In genomic region chr2:16346671-16347070, GRCh38 we compare ENCODE assay signal across 9 cellular contexts.
"Had no signal": no experiment of that assay in that cellular context is flagged by ENCODE, and none has a peak within 500 bp of the region (broad histone marks: within the 10 kb centered on the region; RNA-seq: fewer than 3 reads in every experiment).

No MANE protein-coding gene starts in this region.

- H3K27ac ChIP-seq: GM23248 had no signal

- H3K4me1 ChIP-seq: HAP-1 had no signal

- DNase-seq: GM23248, GOT3, H7, H9, HCEC 1CT, HFFc6 had no signal

- H3K4me3 Mint-ChIP-seq: GM23338, H9, HFFc6 had no signal

- ATAC-seq: GM23338, HCT116 had no signal

- H3K27ac Mint-ChIP-seq: GM23338, H9, HFFc6 had no signal

- H3K9ac ChIP-seq: GM23248 had no signal

- H3K4me3 ChIP-seq: GM23248, GM23338, HAP-1 had no signal

- H3K36me3 ChIP-seq: HAP-1 had no signal

- H3K9me3 ChIP-seq: HAP-1 had no signal

- H2AFZ ChIP-seq: GM23248, GM23338 had no signal

- H3K4me2 ChIP-seq: GM23338 had no signal
